In genomic region chr17:77394540-77395295, GRCh38 we compare ENCODE assay signal across 1 cellular context.
TF ChIP-seq lines count a peak whose summit lies in the region.

No MANE protein-coding gene starts in this region.

TF ChIP-seq in HepG2, 621 proteins besides CTCF, POLR2A, EP300 and RAD21 (continued from another document and continues in another):
- TF ChIP-seq YEATS4 (CRISPR knock-in tag; IDR thresholded peaks at IDR 0.05; ENCODE audit: borderline replicate concordance) (peak; percentile 55; the same call in 1 of the 2 replicates), ZNF101 (CRISPR knock-in tag; IDR thresholded peaks at IDR 0.05; ENCODE audit: borderline replicate concordance, low read depth) (no peak), KLF6 (CRISPR knock-in tag; IDR thresholded peaks at IDR 0.05) (no peak), SP140L (CRISPR knock-in tag; IDR thresholded peaks at IDR 0.05; ENCODE audit: borderline replicate concordance) (no peak), PHF8 (CRISPR knock-in tag; IDR thresholded peaks at IDR 0.05) (no peak; the same call in 1 of the 2 replicates), ZSCAN9 (CRISPR knock-in tag; IDR thresholded peaks at IDR 0.05; ENCODE audit: borderline replicate concordance) (0 out of 2 replicates have a peak, but pooled peaks have one; percentile 77), NR3C1 (CRISPR knock-in tag; IDR thresholded peaks at IDR 0.05) (no peak), RXRA (CRISPR knock-in tag; IDR thresholded peaks at IDR 0.05) (peak; percentile 88), ZNF34 (CRISPR knock-in tag; IDR thresholded peaks at IDR 0.05; ENCODE audit: borderline replicate concordance) (no peak), ZNF670 (CRISPR knock-in tag; IDR thresholded peaks at IDR 0.05; ENCODE audit: borderline replicate concordance) (no peak), HNRNPL (IDR thresholded peaks at IDR 0.05; ENCODE audit: low read depth, low read length) (peak; percentile 74; the same call in 1 of the 2 replicates), ZNF317 (CRISPR knock-in tag; IDR thresholded peaks at IDR 0.05) (peak; percentile 43; the same call in 1 of the 2 replicates), POLR2AphosphoS5 (IDR thresholded peaks at IDR 0.05; ENCODE audit: low read depth, low read length) (peak; percentile 35), ZSCAN31 (CRISPR knock-in tag; IDR thresholded peaks at IDR 0.05; ENCODE audit: low read depth) (peak; percentile 88; the same call in 1 of the 2 replicates), ZSCAN25 (CRISPR knock-in tag; IDR thresholded peaks at IDR 0.05) (no peak; the same call in 1 of the 2 replicates), KLF13 (CRISPR knock-in tag; IDR thresholded peaks at IDR 0.05) (no peak), ZNF784 (CRISPR knock-in tag; IDR thresholded peaks at IDR 0.05; ENCODE audit: borderline replicate concordance) (no peak), REST (IDR thresholded peaks at IDR 0.05; ENCODE audit: borderline replicate concordance in 1 of 2, low read depth in 1 of 2, low read length in 2 of 2) (no peak; a peak in 1 of 4 replicates), ZNF782 (CRISPR knock-in tag; IDR thresholded peaks at IDR 0.05; ENCODE audit: borderline replicate concordance) (no peak; the same call in 1 of the 2 replicates), ZNF281 (CRISPR knock-in tag; IDR thresholded peaks at IDR 0.05; ENCODE audit: borderline replicate concordance) (peak; percentile 79; the same call in 1 of the 2 replicates), ZNF282 (IDR thresholded peaks at IDR 0.05; ENCODE audit: partially characterized antibody) (no peak), STAT6 (CRISPR knock-in tag; IDR thresholded peaks at IDR 0.05; ENCODE audit: borderline replicate concordance) (peak; percentile 68; the same call in 1 of the 2 replicates), ZNF263 (CRISPR knock-in tag; IDR thresholded peaks at IDR 0.05) (no peak; the same call in 1 of the 2 replicates), PITX1 (CRISPR knock-in tag; IDR thresholded peaks at IDR 0.05) (peak; percentile 85), NFIB (CRISPR knock-in tag; IDR thresholded peaks at IDR 0.05; ENCODE audit: borderline replicate concordance) (no peak), U2AF1 (optimal IDR thresholded peaks at IDR 0.05; ENCODE audit: low read depth, low read length) (no peak), HIC2 (CRISPR knock-in tag; IDR thresholded peaks at IDR 0.05; ENCODE audit: low read depth) (peak; percentile 63; the same call in 1 of the 2 replicates), POLR2G (IDR thresholded peaks at IDR 0.05; ENCODE audit: low read depth, low read length) (peak; percentile 63), GMEB1 (CRISPR knock-in tag; IDR thresholded peaks at IDR 0.05; ENCODE audit: borderline replicate concordance) (no peak), ZBTB46 (CRISPR knock-in tag; IDR thresholded peaks at IDR 0.05; ENCODE audit: borderline replicate concordance) (no peak), ZNF607 (CRISPR knock-in tag; IDR thresholded peaks at IDR 0.05; ENCODE audit: borderline replicate concordance) (0 out of 2 replicates have a peak, but pooled peaks have one; percentile 55), SP2 (CRISPR knock-in tag; IDR thresholded peaks at IDR 0.05) (no peak), MLLT10 (CRISPR knock-in tag; IDR thresholded peaks at IDR 0.05) (no peak), ZNF430 (CRISPR knock-in tag; IDR thresholded peaks at IDR 0.05) (peak; percentile 79), ZNF20 (CRISPR knock-in tag; IDR thresholded peaks at IDR 0.05) (no peak), DRAP1 (CRISPR knock-in tag; IDR thresholded peaks at IDR 0.05) (peak; percentile 85; the same call in 1 of the 2 replicates), PHB2 (IDR thresholded peaks at IDR 0.05; ENCODE audit: partially characterized antibody) (no peak), SRF (IDR thresholded peaks at IDR 0.05; ENCODE audit: low read depth, low read length) (peak; percentile 66; the same call in 1 of the 2 replicates), ZNF224 (CRISPR knock-in tag; IDR thresholded peaks at IDR 0.05) (peak; percentile 79; the same call in 1 of the 2 replicates), PATZ1 (CRISPR knock-in tag; IDR thresholded peaks at IDR 0.05) (peak; percentile 91), TFDP2 (CRISPR knock-in tag; IDR thresholded peaks at IDR 0.05) (peak; percentile 55), STAT5B (CRISPR knock-in tag; IDR thresholded peaks at IDR 0.05) (no peak), NAIF1 (CRISPR knock-in tag; IDR thresholded peaks at IDR 0.05; ENCODE audit: borderline replicate concordance) (no peak), AKAP8 (CRISPR knock-in tag; IDR thresholded peaks at IDR 0.05) (peak; percentile 83)
